Comparison of ENCODE assay signal across 2 cellular contexts in the genomic region with DNA sequence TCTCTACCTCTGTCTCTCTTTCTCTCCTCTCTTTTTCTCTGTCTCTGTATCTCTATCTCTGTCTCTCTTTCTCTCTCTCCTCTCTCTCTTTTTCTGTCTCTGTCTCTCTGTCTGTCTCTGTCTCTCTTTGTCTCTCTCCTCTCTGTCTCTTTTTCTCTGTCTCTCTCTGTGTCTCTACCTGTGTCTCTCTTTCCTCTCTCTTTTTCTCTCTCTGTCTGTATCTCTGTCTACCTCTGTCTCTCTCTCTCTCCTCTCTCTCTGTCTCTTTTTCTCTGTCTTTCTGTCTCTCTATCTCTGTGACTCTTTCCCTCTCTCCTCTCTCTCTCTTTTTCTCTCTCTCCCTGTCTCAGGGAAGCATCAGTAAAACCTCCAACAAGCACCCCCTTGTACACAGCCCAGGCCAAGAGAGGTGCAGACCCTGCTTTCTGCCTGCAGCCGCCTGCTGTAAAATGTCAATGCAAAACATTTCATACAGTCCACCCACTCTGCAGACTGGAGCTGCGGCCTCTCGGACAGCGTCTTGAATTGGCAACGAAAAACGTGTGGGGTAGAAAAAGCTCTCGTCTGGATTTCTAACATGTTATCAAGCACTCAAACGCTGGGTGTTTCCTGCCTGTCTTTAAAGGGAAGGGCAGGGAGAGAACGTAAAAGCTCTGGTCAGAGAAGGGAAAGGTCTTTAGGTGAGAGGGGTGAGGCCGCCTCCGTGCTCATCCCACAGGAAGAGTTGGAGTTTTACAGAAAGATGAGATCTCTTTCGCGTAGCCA.
TF ChIP-seq lines count a peak whose summit lies in the region.

No MANE protein-coding gene starts in this region.

TF ChIP-seq in HEK293, 187 proteins besides CTCF, POLR2A, EP300 and RAD21:
- peak; percentile 97 for TF ChIP-seq ZNF596 (tag by site-specific recombination; IDR thresholded peaks at IDR 0.05)
- TF ChIP-seq, protein P1, sequence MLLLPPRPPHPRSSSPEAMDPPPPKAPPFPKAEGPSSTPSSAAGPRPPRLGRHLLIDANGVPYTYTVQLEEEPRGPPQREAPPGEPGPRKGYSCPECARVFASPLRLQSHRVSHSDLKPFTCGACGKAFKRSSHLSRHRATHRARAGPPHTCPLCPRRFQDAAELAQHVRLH (tag by site-specific recombination; IDR thresholded peaks at IDR 0.05), result no peak

TF ChIP-seq in GM12878, 131 proteins besides CTCF, POLR2A, EP300 and RAD21:
- TF ChIP-seq BRCA1 (IDR thresholded peaks at IDR 0.05; ENCODE audit: low read depth, low read length) (no peak), CBX3 (IDR thresholded peaks at IDR 0.05; ENCODE audit: borderline replicate concordance, low read depth) (no peak), SMC3 (IDR thresholded peaks at IDR 0.05; ENCODE audit: borderline replicate concordance, low read length) (no peak), PML (IDR thresholded peaks at IDR 0.05; ENCODE audit: low read length) (no peak), NR2F1 (conservative IDR thresholded peaks at IDR 0.05) (no peak), SP1 (IDR thresholded peaks at IDR 0.05; ENCODE audit: low read depth, low read length) (no peak), MEF2A (IDR thresholded peaks at IDR 0.05; ENCODE audit: insufficient read depth, low read depth, low read length) (no peak), RFX5 (IDR thresholded peaks at IDR 0.05; ENCODE audit: low read depth, low read length) (no peak), YY1 (IDR thresholded peaks at IDR 0.05; ENCODE audit: low read depth, low read length) (no peak), RUNX3 (IDR thresholded peaks at IDR 0.05; ENCODE audit: low read length) (no peak)
- TF ChIP-seq, protein P2, sequence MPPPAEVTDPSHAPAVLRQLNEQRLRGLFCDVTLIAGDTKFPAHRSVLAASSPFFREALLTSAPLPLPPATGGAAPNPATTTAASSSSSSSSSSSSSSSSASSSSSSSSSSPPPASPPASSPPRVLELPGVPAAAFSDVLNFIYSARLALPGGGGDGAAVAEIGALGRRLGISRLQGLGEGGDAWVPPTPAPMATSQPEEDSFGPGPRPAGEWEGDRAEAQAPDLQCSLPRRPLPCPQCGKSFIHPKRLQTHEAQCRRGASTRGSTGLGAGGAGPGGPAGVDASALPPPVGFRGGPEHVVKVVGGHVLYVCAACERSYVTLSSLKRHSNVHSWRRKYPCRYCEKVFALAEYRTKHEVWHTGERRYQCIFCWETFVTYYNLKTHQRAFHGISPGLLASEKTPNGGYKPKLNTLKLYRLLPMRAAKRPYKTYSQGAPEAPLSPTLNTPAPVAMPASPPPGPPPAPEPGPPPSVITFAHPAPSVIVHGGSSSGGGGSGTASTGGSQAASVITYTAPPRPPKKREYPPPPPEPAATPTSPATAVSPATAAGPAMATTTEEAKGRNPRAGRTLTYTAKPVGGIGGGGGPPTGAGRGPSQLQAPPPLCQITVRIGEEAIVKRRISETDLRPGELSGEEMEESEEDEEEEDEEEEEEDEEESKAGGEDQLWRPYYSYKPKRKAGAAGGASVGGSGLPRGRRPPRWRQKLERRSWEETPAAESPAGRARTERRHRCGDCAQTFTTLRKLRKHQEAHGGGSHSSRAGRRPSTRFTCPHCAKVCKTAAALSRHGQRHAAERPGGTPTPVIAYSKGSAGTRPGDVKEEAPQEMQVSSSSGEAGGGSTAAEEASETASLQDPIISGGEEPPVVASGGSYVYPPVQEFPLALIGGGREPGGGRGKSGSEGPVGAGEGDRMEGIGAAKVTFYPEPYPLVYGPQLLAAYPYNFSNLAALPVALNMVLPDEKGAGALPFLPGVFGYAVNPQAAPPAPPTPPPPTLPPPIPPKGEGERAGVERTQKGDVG (CRISPR knock-in tag; IDR thresholded peaks at IDR 0.05), result no peak
- TF ChIP-seq, protein P3, sequence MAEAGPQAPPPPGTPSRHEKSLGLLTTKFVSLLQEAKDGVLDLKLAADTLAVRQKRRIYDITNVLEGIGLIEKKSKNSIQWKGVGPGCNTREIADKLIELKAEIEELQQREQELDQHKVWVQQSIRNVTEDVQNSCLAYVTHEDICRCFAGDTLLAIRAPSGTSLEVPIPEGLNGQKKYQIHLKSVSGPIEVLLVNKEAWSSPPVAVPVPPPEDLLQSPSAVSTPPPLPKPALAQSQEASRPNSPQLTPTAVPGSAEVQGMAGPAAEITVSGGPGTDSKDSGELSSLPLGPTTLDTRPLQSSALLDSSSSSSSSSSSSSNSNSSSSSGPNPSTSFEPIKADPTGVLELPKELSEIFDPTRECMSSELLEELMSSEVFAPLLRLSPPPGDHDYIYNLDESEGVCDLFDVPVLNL (IDR thresholded peaks at IDR 0.05; ENCODE audit: low read depth, low read length), result no peak
- TF ChIP-seq, protein P4, sequence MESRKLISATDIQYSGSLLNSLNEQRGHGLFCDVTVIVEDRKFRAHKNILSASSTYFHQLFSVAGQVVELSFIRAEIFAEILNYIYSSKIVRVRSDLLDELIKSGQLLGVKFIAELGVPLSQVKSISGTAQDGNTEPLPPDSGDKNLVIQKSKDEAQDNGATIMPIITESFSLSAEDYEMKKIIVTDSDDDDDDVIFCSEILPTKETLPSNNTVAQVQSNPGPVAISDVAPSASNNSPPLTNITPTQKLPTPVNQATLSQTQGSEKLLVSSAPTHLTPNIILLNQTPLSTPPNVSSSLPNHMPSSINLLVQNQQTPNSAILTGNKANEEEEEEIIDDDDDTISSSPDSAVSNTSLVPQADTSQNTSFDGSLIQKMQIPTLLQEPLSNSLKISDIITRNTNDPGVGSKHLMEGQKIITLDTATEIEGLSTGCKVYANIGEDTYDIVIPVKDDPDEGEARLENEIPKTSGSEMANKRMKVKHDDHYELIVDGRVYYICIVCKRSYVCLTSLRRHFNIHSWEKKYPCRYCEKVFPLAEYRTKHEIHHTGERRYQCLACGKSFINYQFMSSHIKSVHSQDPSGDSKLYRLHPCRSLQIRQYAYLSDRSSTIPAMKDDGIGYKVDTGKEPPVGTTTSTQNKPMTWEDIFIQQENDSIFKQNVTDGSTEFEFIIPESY (IDR thresholded peaks at IDR 0.05), result no peak
- TF ChIP-seq, protein P5, sequence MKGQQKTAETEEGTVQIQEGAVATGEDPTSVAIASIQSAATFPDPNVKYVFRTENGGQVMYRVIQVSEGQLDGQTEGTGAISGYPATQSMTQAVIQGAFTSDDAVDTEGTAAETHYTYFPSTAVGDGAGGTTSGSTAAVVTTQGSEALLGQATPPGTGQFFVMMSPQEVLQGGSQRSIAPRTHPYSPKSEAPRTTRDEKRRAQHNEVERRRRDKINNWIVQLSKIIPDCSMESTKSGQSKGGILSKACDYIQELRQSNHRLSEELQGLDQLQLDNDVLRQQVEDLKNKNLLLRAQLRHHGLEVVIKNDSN (IDR thresholded peaks at IDR 0.05; ENCODE audit: borderline replicate concordance, extremely low read length, insufficient read depth, low read depth, low read length), result no peak
- TF ChIP-seq, protein P6, sequence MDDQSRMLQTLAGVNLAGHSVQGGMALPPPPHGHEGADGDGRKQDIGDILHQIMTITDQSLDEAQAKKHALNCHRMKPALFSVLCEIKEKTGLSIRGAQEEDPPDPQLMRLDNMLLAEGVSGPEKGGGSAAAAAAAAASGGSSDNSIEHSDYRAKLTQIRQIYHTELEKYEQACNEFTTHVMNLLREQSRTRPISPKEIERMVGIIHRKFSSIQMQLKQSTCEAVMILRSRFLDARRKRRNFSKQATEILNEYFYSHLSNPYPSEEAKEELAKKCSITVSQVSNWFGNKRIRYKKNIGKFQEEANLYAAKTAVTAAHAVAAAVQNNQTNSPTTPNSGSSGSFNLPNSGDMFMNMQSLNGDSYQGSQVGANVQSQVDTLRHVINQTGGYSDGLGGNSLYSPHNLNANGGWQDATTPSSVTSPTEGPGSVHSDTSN (IDR thresholded peaks at IDR 0.05; ENCODE audit: insufficient replicate concordance, low read depth, low read length), result no peak
- TF ChIP-seq, protein P7, sequence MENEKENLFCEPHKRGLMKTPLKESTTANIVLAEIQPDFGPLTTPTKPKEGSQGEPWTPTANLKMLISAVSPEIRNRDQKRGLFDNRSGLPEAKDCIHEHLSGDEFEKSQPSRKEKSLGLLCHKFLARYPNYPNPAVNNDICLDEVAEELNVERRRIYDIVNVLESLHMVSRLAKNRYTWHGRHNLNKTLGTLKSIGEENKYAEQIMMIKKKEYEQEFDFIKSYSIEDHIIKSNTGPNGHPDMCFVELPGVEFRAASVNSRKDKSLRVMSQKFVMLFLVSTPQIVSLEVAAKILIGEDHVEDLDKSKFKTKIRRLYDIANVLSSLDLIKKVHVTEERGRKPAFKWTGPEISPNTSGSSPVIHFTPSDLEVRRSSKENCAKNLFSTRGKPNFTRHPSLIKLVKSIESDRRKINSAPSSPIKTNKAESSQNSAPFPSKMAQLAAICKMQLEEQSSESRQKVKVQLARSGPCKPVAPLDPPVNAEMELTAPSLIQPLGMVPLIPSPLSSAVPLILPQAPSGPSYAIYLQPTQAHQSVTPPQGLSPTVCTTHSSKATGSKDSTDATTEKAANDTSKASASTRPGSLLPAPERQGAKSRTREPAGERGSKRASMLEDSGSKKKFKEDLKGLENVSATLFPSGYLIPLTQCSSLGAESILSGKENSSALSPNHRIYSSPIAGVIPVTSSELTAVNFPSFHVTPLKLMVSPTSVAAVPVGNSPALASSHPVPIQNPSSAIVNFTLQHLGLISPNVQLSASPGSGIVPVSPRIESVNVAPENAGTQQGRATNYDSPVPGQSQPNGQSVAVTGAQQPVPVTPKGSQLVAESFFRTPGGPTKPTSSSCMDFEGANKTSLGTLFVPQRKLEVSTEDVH (IDR thresholded peaks at IDR 0.05; ENCODE audit: low read depth, partially characterized antibody), result no peak
- TF ChIP-seq, protein P8, sequence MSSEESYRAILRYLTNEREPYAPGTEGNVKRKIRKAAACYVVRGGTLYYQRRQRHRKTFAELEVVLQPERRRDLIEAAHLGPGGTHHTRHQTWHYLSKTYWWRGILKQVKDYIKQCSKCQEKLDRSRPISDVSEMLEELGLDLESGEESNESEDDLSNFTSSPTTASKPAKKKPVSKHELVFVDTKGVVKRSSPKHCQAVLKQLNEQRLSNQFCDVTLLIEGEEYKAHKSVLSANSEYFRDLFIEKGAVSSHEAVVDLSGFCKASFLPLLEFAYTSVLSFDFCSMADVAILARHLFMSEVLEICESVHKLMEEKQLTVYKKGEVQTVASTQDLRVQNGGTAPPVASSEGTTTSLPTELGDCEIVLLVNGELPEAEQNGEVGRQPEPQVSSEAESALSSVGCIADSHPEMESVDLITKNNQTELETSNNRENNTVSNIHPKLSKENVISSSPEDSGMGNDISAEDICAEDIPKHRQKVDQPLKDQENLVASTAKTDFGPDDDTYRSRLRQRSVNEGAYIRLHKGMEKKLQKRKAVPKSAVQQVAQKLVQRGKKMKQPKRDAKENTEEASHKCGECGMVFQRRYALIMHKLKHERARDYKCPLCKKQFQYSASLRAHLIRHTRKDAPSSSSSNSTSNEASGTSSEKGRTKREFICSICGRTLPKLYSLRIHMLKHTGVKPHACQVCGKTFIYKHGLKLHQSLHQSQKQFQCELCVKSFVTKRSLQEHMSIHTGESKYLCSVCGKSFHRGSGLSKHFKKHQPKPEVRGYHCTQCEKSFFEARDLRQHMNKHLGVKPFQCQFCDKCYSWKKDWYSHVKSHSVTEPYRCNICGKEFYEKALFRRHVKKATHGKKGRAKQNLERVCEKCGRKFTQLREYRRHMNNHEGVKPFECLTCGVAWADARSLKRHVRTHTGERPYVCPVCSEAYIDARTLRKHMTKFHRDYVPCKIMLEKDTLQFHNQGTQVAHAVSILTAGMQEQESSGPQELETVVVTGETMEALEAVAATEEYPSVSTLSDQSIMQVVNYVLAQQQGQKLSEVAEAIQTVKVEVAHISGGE (CRISPR knock-in tag; IDR thresholded peaks at IDR 0.05), result no peak
